21 cellular contexts compared by ENCODE assay signal in the genomic region with DNA sequence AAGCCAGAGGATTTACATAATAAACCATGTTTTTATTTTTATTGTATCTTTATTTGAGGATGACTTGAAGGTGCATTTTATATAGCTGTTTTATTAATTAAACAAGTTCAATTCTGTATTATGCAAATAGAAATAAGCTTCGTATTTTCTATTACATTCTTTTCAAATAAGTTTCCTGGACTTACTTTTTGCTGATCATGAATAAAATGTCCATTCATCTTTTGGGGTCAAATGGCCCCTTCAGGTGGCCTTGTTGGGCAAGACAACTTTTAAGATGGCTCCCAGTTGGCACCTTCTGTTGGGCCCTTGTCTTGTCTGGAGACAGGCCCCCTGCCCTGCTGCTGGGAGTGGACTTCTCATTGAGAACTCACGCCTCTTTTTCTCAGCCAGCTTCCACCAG.
"Had no signal": no experiment of that assay in that cellular context is flagged by ENCODE, and none has a peak within 500 bp of the region (broad histone marks: within the 10 kb centered on the region; RNA-seq: fewer than 3 reads in every experiment).

No MANE protein-coding gene starts in this region.

- H3K9me3 ChIP-seq: esophagus muscularis mucosa, gastroesophageal sphincter, heart left ventricle, left lung, lower lobe of right lung, mucosa of descending colon had no signal

- H3K4me3 ChIP-seq: coronary artery, dorsolateral prefrontal cortex, esophagus muscularis mucosa, gastroesophageal sphincter, heart left ventricle, hepatocyte, left lung, lower lobe of right lung, mucosa of descending colon had no signal

- H3K4me1 ChIP-seq: esophagus muscularis mucosa, foreskin keratinocyte, gastroesophageal sphincter, heart left ventricle, left lung, lower lobe of right lung had no signal

- DNase-seq: dorsolateral prefrontal cortex; effector CD4-positive, alpha-beta T cell; effector memory CD4-positive, alpha-beta T cell; foreskin keratinocyte; heart left ventricle; hypothalamus; immature natural killer cell; islet precursor cell; left cardiac atrium; left lung; left ventricle myocardium superior; lower lobe of right lung; mucosa of descending colon; naive B cell had no signal

- FAIRE-seq: colon, endothelial cell of umbilical vein, frontal cortex had no signal

- H3K27ac ChIP-seq: coronary artery, dorsolateral prefrontal cortex, esophagus muscularis mucosa, foreskin keratinocyte, gastroesophageal sphincter, heart left ventricle, hepatocyte, left lung, lower lobe of right lung had no signal

- ATAC-seq: foreskin keratinocyte, gastroesophageal sphincter, heart left ventricle, left cardiac atrium, left lung, left ventricle myocardium superior, lower lobe of right lung, mucosa of descending colon had no signal

- H3K4me2 ChIP-seq: hepatocyte had no signal

- H3K27me3 ChIP-seq: esophagus muscularis mucosa, foreskin keratinocyte, gastroesophageal sphincter, heart left ventricle, hepatocyte, left lung had no signal

- H3K36me3 ChIP-seq: esophagus muscularis mucosa, gastroesophageal sphincter, heart left ventricle, left lung, lower lobe of right lung had no signal

- H3K79me2 ChIP-seq: hepatocyte had no signal

- H2AFZ ChIP-seq: hepatocyte had no signal
